Comparison of ENCODE assay signal across 1 cellular context in genomic region chr17:5486206-5487124, GRCh38.
A peak's percentile ranks its signal among the peaks of the same experiment; 100 is the strongest.
TF ChIP-seq lines count a peak whose summit lies in the region.

TSS of gene MIS12 (plus strand) at chr17:5486566. CDS start at chr17:5488863, 2,297 bp downstream.

TF ChIP-seq in K562, 482 proteins besides CTCF, POLR2A, EP300 and RAD21 (continued from another document and continues in another):
- TF ChIP-seq MGA (IDR thresholded peaks at IDR 0.05): peak; percentile 99
- no peak for TF ChIP-seq BCL6 (CRISPR knock-in tag; IDR thresholded peaks at IDR 0.05)
- TF ChIP-seq UBTF (IDR thresholded peaks at IDR 0.05; ENCODE audit: borderline replicate concordance in 1 of 2, low read depth in 2 of 2, low read length in 2 of 2): no peak
- TF ChIP-seq MBD2 (IDR thresholded peaks at IDR 0.05; ENCODE audit: borderline replicate concordance, low read depth): peak; percentile 4; the same call in 1 of the 2 replicates
- peak; percentile 50 to 71 for TF ChIP-seq MNT (conservative IDR thresholded peaks at IDR 0.05)
- peak; percentile 73; the same call in 1 of the 2 replicates for TF ChIP-seq SIN3B (IDR thresholded peaks at IDR 0.05; ENCODE audit: low read depth)
- no peak for TF ChIP-seq ZFP91 (CRISPR knock-in tag; IDR thresholded peaks at IDR 0.05)
- TF ChIP-seq ZNF584 (CRISPR knock-in tag; IDR thresholded peaks at IDR 0.05; ENCODE audit: low read depth): peak; percentile 61; the same call in 1 of the 2 replicates
- TF ChIP-seq TBP (optimal IDR thresholded peaks at IDR 0.05; ENCODE audit: low read depth, low read length): peak; percentile 56
- peak; percentile 90 for TF ChIP-seq PKNOX1 (IDR thresholded peaks at IDR 0.05)
- no peak for TF ChIP-seq ATF3 (IDR thresholded peaks at IDR 0.05)
- 0 out of 2 replicates have a peak, but pooled peaks have one; percentile 67 for TF ChIP-seq ATF3 (CRISPR knock-in tag; conservative IDR thresholded peaks at IDR 0.05)
- TF ChIP-seq XRCC5 (IDR thresholded peaks at IDR 0.05; ENCODE audit: low read depth, low read length): 0 out of 2 replicates have a peak, but pooled peaks have one; percentile 66
- TF ChIP-seq SP1 (CRISPR knock-in tag; IDR thresholded peaks at IDR 0.05): peak; percentile 53
- TF ChIP-seq ZNF408 (CRISPR knock-in tag; IDR thresholded peaks at IDR 0.05; ENCODE audit: low read depth): no peak
- TF ChIP-seq HDAC8 (tag; IDR thresholded peaks at IDR 0.05): 0 out of 2 replicates have a peak, but pooled peaks have one; percentile 68
- peak; percentile 91 for TF ChIP-seq PHF8 (IDR thresholded peaks at IDR 0.05; ENCODE audit: borderline replicate concordance, low read length)
- TF ChIP-seq MTF1 (CRISPR knock-in tag; IDR thresholded peaks at IDR 0.05; ENCODE audit: borderline replicate concordance): no peak
- TF ChIP-seq ZKSCAN3 (CRISPR knock-in tag; IDR thresholded peaks at IDR 0.05): no peak
- TF ChIP-seq ZBED1 (IDR thresholded peaks at IDR 0.05): no peak
- TF ChIP-seq MAFF (IDR thresholded peaks at IDR 0.05; ENCODE audit: low read length): no peak
- TF ChIP-seq NBN (IDR thresholded peaks at IDR 0.05; ENCODE audit: low read depth): peak; percentile 51; the same call in 1 of the 2 replicates
- TF ChIP-seq NFIX (CRISPR knock-in tag; IDR thresholded peaks at IDR 0.05; ENCODE audit: low read depth): no peak
- peak; percentile 13; the same call in 1 of the 2 replicates for TF ChIP-seq FOXM1 (IDR thresholded peaks at IDR 0.05; ENCODE audit: low read depth)
- no peak for TF ChIP-seq FOXM1 (CRISPR knock-in tag; IDR thresholded peaks at IDR 0.05; ENCODE audit: low read depth)
- TF ChIP-seq BRF2 (IDR thresholded peaks at IDR 0.05; ENCODE audit: borderline replicate concordance, insufficient read depth, insufficient read length): no peak
